Comparison of ENCODE assay signal across 20 cellular contexts in the genomic region with DNA sequence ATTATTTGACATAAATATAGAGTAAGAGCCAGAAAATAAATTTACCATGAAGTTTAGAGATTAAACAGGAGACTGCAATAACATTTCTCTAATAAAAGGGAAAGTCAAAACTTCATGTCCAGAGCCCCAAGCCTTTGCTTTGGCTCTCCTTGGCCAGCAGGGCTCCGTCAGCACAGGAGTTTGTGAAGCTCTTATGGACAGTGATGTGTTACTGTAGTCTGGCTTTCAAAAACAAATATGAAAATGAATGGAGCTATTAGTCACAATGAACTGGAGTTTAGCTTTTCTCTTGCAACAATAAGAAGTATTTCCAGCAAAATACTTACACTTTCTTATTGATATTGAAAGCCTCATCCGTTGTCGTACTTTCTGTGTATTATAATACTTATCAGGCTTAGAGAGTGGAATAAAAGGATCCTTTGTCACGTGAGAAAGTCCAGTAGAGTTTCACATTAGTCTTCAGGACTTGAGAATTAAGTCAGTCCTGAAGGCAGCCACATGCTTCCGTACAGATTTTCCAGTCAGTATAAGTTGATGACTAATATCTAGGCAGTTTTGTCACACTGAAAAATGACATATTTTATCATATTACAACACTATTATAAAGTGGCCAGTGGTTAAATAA.
DNase-seq lines count a peak whose midpoint lies in the region; TF ChIP-seq lines count a peak whose summit lies in the region.
"Had no signal": no experiment of that assay in that cellular context is flagged by ENCODE, and none has a peak within 500 bp of the region (broad histone marks: within the 10 kb centered on the region; RNA-seq: fewer than 3 reads in every experiment).

No MANE protein-coding gene starts in this region.

- no peaks in the 10 kb centered on the region for H3K4me1 ChIP-seq in CD4-positive, alpha-beta memory T cell (ENCODE audit: insufficient read depth, low read length)
- H3K4me1 ChIP-seq: Caco-2, spleen, uterus had no signal

- H3K9me3 ChIP-seq in AG04450 (ENCODE audit: control insufficient read depth, insufficient read depth, low read length), result peaks cover 4% of the 10 kb centered on the region; the same call in 1 of the 2 replicates
- H3K9me3 ChIP-seq in CD4-positive, alpha-beta memory T cell (ENCODE audit: control insufficient read depth in 1 of 2, low read length in 2 of 2), result no peaks in the 10 kb centered on the region
- H3K9me3 ChIP-seq: uterus had no signal

- no peak for DNase-seq in AG04450 (ENCODE audit: low read depth, low spot score)
- DNase-seq in MV-4-11 (lab: John Stamatoyannopoulos, UW), result peak; percentile 9
- peak; percentile 28 for DNase-seq in brain microvascular endothelial cell
- DNase-seq in iris pigment epithelial cell (ENCODE audit: low read depth), result peak; percentile 58
- no peak for DNase-seq in CD4-positive, alpha-beta memory T cell
- no peak for DNase-seq in stimulated activated CD4-positive, alpha-beta T cell treated with anti-CD3 and anti-CD28 coated beads, Interleukin-4, amount 100 ng/mL, for 4 hours
- no peak for DNase-seq in activated T-helper 2 cell treated with anti-CD3 and anti-CD28 coated beads, Interferon-gamma antibody, Interleukin-2, Interleukin-4, amounts not matched to agents 10 μg/mL and 5 μg/mL and 100 μg/mL, durations not matched to agents 14 hours and 24 hours and 36 hours (ENCODE audit: low spot score)
- DNase-seq in SKM-1 treated with dmso at 0.1 percent for 144 hours (lab: John Stamatoyannopoulos, UW; ENCODE audit: unreplicated experiment), result no peak
- DNase-seq: activated CD4-positive, alpha-beta T cell treated with anti-CD3 and anti-CD28 coated beads for 4 hours; Caco-2; GDM1; NCI-H2171; posterior cingulate gyrus; Right ventricle myocardium superior; spleen; stimulated activated naive B cell treated with anti-CD40 and anti-IgM and Interleukin-4, amounts not matched to agents 10 μg/mL and 1 μg/mL and 100 μg/mL, for 72 hours; T-helper 9 cell; uterus had no signal

- H3K9me3 Mint-ChIP-seq in CD4-positive, alpha-beta memory T cell, result peaks cover 0 to 11% (median 5%) of the 10 kb centered on the region in 8 donors
- H3K9me3 Mint-ChIP-seq in activated T-helper 2 cell treated with anti-CD3 and anti-CD28 coated beads, Interferon-gamma antibody, Interleukin-2, Interleukin-4, amounts not matched to agents 10 μg/mL and 5 μg/mL and 100 μg/mL, durations not matched to agents 14 hours and 24 hours and 36 hours, result peaks cover 3% of the 10 kb centered on the region

- no peak overlapping the region for H3K27ac ChIP-seq in AG04450 (ENCODE audit: low read depth, low read length)
- no peak overlapping the region for H3K27ac ChIP-seq in brain microvascular endothelial cell
- no peak overlapping the region for H3K27ac ChIP-seq in CD4-positive, alpha-beta memory T cell (ENCODE audit: low read depth, low read length)
- H3K27ac ChIP-seq: epithelial cell of prostate, spleen had no signal

- no peak overlapping the region for H3K4me3 ChIP-seq in AG04450 (ENCODE audit: low read depth, low read length)
- H3K4me3 ChIP-seq in brain microvascular endothelial cell (ENCODE audit: low read depth, low read length), result no peak overlapping the region
- no peak overlapping the region for H3K4me3 ChIP-seq in CD4-positive, alpha-beta memory T cell (ENCODE audit: low read length in 2 of 2)
- H3K4me3 ChIP-seq: spleen, uterus had no signal

- H3K4me1 Mint-ChIP-seq in CD4-positive, alpha-beta memory T cell, result no peaks in the 10 kb centered on the region
- no peaks in the 10 kb centered on the region for H3K4me1 Mint-ChIP-seq in activated T-helper 2 cell treated with anti-CD3 and anti-CD28 coated beads, Interferon-gamma antibody, Interleukin-2, Interleukin-4, amounts not matched to agents 10 μg/mL and 5 μg/mL and 100 μg/mL, durations not matched to agents 14 hours and 24 hours and 36 hours (ENCODE audit: low read depth)
- H3K4me1 Mint-ChIP-seq: stimulated activated naive B cell treated with anti-CD40 and anti-IgM and Interleukin-4, amounts not matched to agents 10 μg/mL and 1 μg/mL and 100 μg/mL, for 72 hours had no signal

- H3K27me3 ChIP-seq in AG04450 (ENCODE audit: control insufficient read depth, insufficient read depth, low read length) (no peaks in the 10 kb centered on the region), brain microvascular endothelial cell (replicated peaks) (no peaks in the 10 kb centered on the region)
- no peaks in the 10 kb centered on the region for H3K27me3 ChIP-seq in CD4-positive, alpha-beta memory T cell (ENCODE audit: insufficient read depth, low read length)
- H3K27me3 ChIP-seq: spleen, uterus had no signal

- no peak overlapping the region for H3K27ac Mint-ChIP-seq in CD4-positive, alpha-beta memory T cell
- no peak overlapping the region for H3K27ac Mint-ChIP-seq in activated T-helper 2 cell treated with anti-CD3 and anti-CD28 coated beads, Interferon-gamma antibody, Interleukin-2, Interleukin-4, amounts not matched to agents 10 μg/mL and 5 μg/mL and 100 μg/mL, durations not matched to agents 14 hours and 24 hours and 36 hours
- H3K27ac Mint-ChIP-seq: activated naive CD8-positive, alpha-beta T cell; stimulated activated naive B cell treated with anti-CD40 and anti-IgM and Interleukin-4, amounts not matched to agents 10 μg/mL and 1 μg/mL and 100 μg/mL, for 72 hours had no signal

- CTCF ChIA-PET in AG04450 (lab: Charles Lee), result no interaction called here
- CTCF ChIA-PET in CD4-positive, alpha-beta memory T cell (lab: Charles Lee; ENCODE audit: partially characterized antibody), result no interaction called here

- no peaks in the 10 kb centered on the region for H3K36me3 Mint-ChIP-seq in CD4-positive, alpha-beta memory T cell
- H3K36me3 Mint-ChIP-seq in activated T-helper 2 cell treated with anti-CD3 and anti-CD28 coated beads, Interferon-gamma antibody, Interleukin-2, Interleukin-4, amounts not matched to agents 10 μg/mL and 5 μg/mL and 100 μg/mL, durations not matched to agents 14 hours and 24 hours and 36 hours (ENCODE audit: low read depth), result no peaks in the 10 kb centered on the region
- H3K36me3 Mint-ChIP-seq: activated naive CD8-positive, alpha-beta T cell had no signal

- no peak overlapping the region for H3K4me3 Mint-ChIP-seq in CD4-positive, alpha-beta memory T cell
- H3K4me3 Mint-ChIP-seq in activated T-helper 2 cell treated with anti-CD3 and anti-CD28 coated beads, Interferon-gamma antibody, Interleukin-2, Interleukin-4, amounts not matched to agents 10 μg/mL and 5 μg/mL and 100 μg/mL, durations not matched to agents 14 hours and 24 hours and 36 hours (ENCODE audit: low read depth), result no peak overlapping the region
- H3K4me3 Mint-ChIP-seq: activated naive CD8-positive, alpha-beta T cell; stimulated activated naive B cell treated with anti-CD40 and anti-IgM and Interleukin-4, amounts not matched to agents 10 μg/mL and 1 μg/mL and 100 μg/mL, for 72 hours had no signal

- TF ChIP-seq CTCF in AG04450 (IDR thresholded peaks at IDR 0.05; ENCODE audit: low read depth, low read length) (peak; percentile 20; the same call in 1 of the 2 replicates), brain microvascular endothelial cell (IDR thresholded peaks at IDR 0.05; ENCODE audit: low read depth, low read length, missing control alignments) (peak; percentile 66)

- intact Hi-C loops in CD4-positive, alpha-beta memory T cell (cut with micrococcal nuclease), result no loop called here
- intact Hi-C loops in activated T-helper 2 cell treated with anti-CD3 and anti-CD28 coated beads, Interferon-gamma antibody, Interleukin-2, Interleukin-4, amounts not matched to agents 10 μg/mL and 5 μg/mL and 100 μg/mL, durations not matched to agents 14 hours and 24 hours and 36 hours (cut with micrococcal nuclease), result no loop called here

- H3K36me3 ChIP-seq in brain microvascular endothelial cell (replicated peaks), result no peaks in the 10 kb centered on the region
- H3K36me3 ChIP-seq in CD4-positive, alpha-beta memory T cell (ENCODE audit: insufficient read depth, low read length), result no peaks in the 10 kb centered on the region
- H3K36me3 ChIP-seq: spleen, uterus had no signal

- no peaks in the 10 kb centered on the region for H3K27me3 Mint-ChIP-seq in CD4-positive, alpha-beta memory T cell
- H3K27me3 Mint-ChIP-seq in activated T-helper 2 cell treated with anti-CD3 and anti-CD28 coated beads, Interferon-gamma antibody, Interleukin-2, Interleukin-4, amounts not matched to agents 10 μg/mL and 5 μg/mL and 100 μg/mL, durations not matched to agents 14 hours and 24 hours and 36 hours (ENCODE audit: low read depth), result no peaks in the 10 kb centered on the region
- H3K27me3 Mint-ChIP-seq: activated naive CD8-positive, alpha-beta T cell; stimulated activated naive B cell treated with anti-CD40 and anti-IgM and Interleukin-4, amounts not matched to agents 10 μg/mL and 1 μg/mL and 100 μg/mL, for 72 hours had no signal

- POLR2A ChIA-PET in AG04450 (lab: Yijun Ruan, JAX), result no interaction called here
- POLR2A ChIA-PET in CD4-positive, alpha-beta memory T cell (lab: Charles Lee; ENCODE audit: partially characterized antibody), result no interaction called here

- in situ Hi-C loops in brain microvascular endothelial cell (cut with HindIII; ENCODE audit: low pct_ligation_motif_present, low sequenced_read_pairs), result no loop called here

Comparison
In these comparisons a context has a peak if more than half of its experiments do, and no peak if none do; other contexts are left out.
1. DNase-seq: peak in MV-4-11 (single experiment), brain microvascular endothelial cell (single experiment) and iris pigment epithelial cell (single experiment); none in AG04450 (single experiment), CD4-positive, alpha-beta memory T cell (0 of 5), stimulated activated CD4-positive, alpha-beta T cell treated with anti-CD3 and anti-CD28 coated beads, Interleukin-4, amount 100 ng/mL, for 4 hours (0 of 2), activated T-helper 2 cell treated with anti-CD3 and anti-CD28 coated beads, Interferon-gamma antibody, Interleukin-2, Interleukin-4, amounts not matched to agents 10 μg/mL and 5 μg/mL and 100 μg/mL, durations not matched to agents 14 hours and 24 hours and 36 hours (single experiment) and SKM-1 treated with dmso at 0.1 percent for 144 hours (single experiment).